2 cellular contexts compared by ENCODE assay signal in genomic region chr20:50245561-50246366, GRCh38.
TF ChIP-seq lines count a peak whose summit lies in the region.

No MANE protein-coding gene starts in this region.

TF ChIP-seq in SK-N-SH treated with all-trans-retinoic acid at 6 μM for 48 hours, 23 proteins besides CTCF, POLR2A, EP300 and RAD21 (continued from another document):
- TF ChIP-seq PATZ1 (CRISPR knock-in tag; IDR thresholded peaks at IDR 0.05; ENCODE audit: borderline replicate concordance) (no peak), TOX (CRISPR knock-in tag; IDR thresholded peaks at IDR 0.05; ENCODE audit: borderline replicate concordance) (no peak), PPARA (CRISPR knock-in tag; IDR thresholded peaks at IDR 0.05; ENCODE audit: borderline replicate concordance) (no peak), ZFP3 (CRISPR knock-in tag; IDR thresholded peaks at IDR 0.05) (peak; percentile 100), ZNF70 (CRISPR knock-in tag; IDR thresholded peaks at IDR 0.05) (no peak)

TF ChIP-seq in SK-N-SH, 30 proteins besides CTCF, POLR2A, EP300 and RAD21 (continued from another document):
- TF ChIP-seq REST (IDR thresholded peaks at IDR 0.05; ENCODE audit: low read depth, low read length) = no peak
- TF ChIP-seq YY1 (IDR thresholded peaks at IDR 0.05; ENCODE audit: low read depth) = no peak
- TF ChIP-seq NRF1 (IDR thresholded peaks at IDR 0.05; ENCODE audit: low read depth, low read length) = no peak
- TF ChIP-seq MEF2A (IDR thresholded peaks at IDR 0.05; ENCODE audit: borderline replicate concordance, low read depth) = no peak
